1 cellular context compared by ENCODE assay signal in the genomic region with DNA sequence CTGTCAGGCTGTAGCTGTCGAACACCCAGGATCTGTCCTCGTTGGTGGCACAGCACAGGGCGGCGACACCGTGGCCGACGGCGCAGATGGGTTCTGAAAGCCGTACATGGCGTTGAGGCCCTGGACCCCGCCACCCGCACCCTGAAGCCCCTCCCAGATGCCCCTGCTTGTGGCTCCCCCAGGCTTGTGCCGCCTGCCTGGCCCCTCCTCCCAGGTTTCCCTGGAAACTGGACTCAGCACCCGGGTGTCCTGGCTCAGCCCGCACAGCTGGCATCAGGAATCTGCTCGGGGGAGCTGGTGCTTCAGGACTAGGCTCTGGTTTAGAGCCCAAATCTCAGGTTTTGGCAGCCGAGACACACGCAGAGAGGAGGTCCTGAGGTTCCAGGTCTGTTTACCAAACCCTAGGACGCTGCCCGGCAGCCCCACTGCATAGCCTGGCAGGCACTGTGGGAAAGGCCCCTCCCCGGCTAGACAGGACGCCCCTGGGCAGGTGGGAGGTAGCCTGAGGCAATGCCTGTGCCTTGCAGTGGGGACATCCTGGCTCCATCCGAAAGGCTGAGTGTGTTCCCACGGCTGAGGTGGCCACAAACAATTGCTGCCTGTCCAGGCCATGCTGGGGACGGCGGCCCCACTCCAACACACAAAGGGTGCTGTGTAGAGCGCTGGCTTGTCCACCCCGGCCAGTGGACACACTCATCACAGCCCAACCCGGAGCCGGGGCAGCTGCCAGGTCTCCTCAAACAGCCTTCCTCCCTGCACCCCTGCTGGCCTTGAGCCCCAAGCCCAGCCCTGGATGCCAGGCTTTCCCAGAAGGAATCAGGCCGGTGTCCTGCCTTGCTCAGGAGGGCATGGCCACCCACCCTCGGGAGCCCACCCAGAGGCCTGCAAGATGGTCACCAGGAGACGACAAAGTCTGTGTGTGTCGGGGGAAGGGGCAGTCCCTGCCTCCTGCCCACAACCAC.
TF ChIP-seq lines count a peak whose summit lies in the region.

No MANE protein-coding gene starts in this region.

TF ChIP-seq in WTC11, 78 proteins besides CTCF, POLR2A, EP300 and RAD21 (continued from another document):
- TF ChIP-seq, protein P1, sequence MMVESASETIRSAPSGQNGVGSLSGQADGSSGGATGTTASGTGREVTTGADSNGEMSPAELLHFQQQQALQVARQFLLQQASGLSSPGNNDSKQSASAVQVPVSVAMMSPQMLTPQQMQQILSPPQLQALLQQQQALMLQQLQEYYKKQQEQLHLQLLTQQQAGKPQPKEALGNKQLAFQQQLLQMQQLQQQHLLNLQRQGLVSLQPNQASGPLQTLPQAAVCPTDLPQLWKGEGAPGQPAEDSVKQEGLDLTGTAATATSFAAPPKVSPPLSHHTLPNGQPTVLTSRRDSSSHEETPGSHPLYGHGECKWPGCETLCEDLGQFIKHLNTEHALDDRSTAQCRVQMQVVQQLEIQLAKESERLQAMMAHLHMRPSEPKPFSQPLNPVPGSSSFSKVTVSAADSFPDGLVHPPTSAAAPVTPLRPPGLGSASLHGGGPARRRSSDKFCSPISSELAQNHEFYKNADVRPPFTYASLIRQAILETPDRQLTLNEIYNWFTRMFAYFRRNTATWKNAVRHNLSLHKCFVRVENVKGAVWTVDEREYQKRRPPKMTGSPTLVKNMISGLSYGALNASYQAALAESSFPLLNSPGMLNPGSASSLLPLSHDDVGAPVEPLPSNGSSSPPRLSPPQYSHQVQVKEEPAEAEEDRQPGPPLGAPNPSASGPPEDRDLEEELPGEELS (CRISPR knock-in tag; IDR thresholded peaks at IDR 0.05): no peak
- TF ChIP-seq NR3C1 (CRISPR knock-in tag; conservative IDR thresholded peaks at IDR 0.05; ENCODE audit: low read depth): no peak
- TF ChIP-seq ZNF416 (CRISPR knock-in tag; IDR thresholded peaks at IDR 0.05): no peak
- no peak for TF ChIP-seq EMX1 (CRISPR knock-in tag; IDR thresholded peaks at IDR 0.05)
- no peak for TF ChIP-seq MXD4 (CRISPR knock-in tag; IDR thresholded peaks at IDR 0.05; ENCODE audit: borderline replicate concordance)
- TF ChIP-seq PRRX2 (CRISPR knock-in tag; IDR thresholded peaks at IDR 0.05): no peak
- no peak for TF ChIP-seq AFF4 (CRISPR knock-in tag; IDR thresholded peaks at IDR 0.05; ENCODE audit: borderline replicate concordance)
- TF ChIP-seq, protein P2, sequence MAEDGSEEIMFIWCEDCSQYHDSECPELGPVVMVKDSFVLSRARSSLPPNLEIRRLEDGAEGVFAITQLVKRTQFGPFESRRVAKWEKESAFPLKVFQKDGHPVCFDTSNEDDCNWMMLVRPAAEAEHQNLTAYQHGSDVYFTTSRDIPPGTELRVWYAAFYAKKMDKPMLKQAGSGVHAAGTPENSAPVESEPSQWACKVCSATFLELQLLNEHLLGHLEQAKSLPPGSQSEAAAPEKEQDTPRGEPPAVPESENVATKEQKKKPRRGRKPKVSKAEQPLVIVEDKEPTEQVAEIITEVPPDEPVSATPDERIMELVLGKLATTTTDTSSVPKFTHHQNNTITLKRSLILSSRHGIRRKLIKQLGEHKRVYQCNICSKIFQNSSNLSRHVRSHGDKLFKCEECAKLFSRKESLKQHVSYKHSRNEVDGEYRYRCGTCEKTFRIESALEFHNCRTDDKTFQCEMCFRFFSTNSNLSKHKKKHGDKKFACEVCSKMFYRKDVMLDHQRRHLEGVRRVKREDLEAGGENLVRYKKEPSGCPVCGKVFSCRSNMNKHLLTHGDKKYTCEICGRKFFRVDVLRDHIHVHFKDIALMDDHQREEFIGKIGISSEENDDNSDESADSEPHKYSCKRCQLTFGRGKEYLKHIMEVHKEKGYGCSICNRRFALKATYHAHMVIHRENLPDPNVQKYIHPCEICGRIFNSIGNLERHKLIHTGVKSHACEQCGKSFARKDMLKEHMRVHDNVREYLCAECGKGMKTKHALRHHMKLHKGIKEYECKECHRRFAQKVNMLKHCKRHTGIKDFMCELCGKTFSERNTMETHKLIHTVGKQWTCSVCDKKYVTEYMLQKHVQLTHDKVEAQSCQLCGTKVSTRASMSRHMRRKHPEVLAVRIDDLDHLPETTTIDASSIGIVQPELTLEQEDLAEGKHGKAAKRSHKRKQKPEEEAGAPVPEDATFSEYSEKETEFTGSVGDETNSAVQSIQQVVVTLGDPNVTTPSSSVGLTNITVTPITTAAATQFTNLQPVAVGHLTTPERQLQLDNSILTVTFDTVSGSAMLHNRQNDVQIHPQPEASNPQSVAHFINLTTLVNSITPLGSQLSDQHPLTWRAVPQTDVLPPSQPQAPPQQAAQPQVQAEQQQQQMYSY (CRISPR knock-in tag; IDR thresholded peaks at IDR 0.05): no peak
- TF ChIP-seq ZNF263 (CRISPR knock-in tag; IDR thresholded peaks at IDR 0.05; ENCODE audit: low read depth): no peak
- TF ChIP-seq HMGA2 (CRISPR knock-in tag; IDR thresholded peaks at IDR 0.05): no peak
- no peak for TF ChIP-seq SMAD4 (CRISPR knock-in tag; IDR thresholded peaks at IDR 0.05)
- TF ChIP-seq SMAD3 (CRISPR knock-in tag; IDR thresholded peaks at IDR 0.05; ENCODE audit: borderline replicate concordance): no peak
